ENCODE assay signal across 8 cellular contexts in genomic region chr22:37639070-37639760, GRCh38. TPM values are rescaled to one million over a fixed set of nuclear protein-coding genes. Genes with fewer than 3 reads are reported as not detected.
DNase-seq lines count a peak whose midpoint lies in the region; ATAC-seq and TF ChIP-seq lines count a peak whose summit lies in the region.

Gene SH3BP1, plus strand, starts transcription at chr22:37639669. Its CDS starts 119 bp downstream, at chr22:37639788.

- no peaks in the 10 kb centered on the region for H3K27me3 Mint-ChIP-seq in activated T-cell treated with anti-CD3 and anti-CD28 coated beads, Interleukin-2, amount 50 U/mL, for 72 hours (ENCODE audit: low read depth)

- no peaks in the 10 kb centered on the region for H3K9me3 ChIP-seq in ovary

- DNase-seq in NCI-H1105 treated with DMSO at 0.1 percent for 48 hours (lab: John Stamatoyannopoulos, UW) (peak; percentile 18), NCI-H1105 (lab: John Stamatoyannopoulos, UW) (no peak), NCI-H69 (lab: John Stamatoyannopoulos, UW) (peak; percentile 85), foreskin keratinocyte (no peak), ovary (peak in 4 of 5 donors; percentile 60 to 81 (median 68)), cerebellum (ENCODE audit: low spot score) (no peak)
- DNase-seq in activated T-cell treated with anti-CD3 and anti-CD28 coated beads, Interleukin-2, amount 50 U/mL, for 72 hours, result peak; percentile 75 to 77

- H3K4me1 ChIP-seq in foreskin keratinocyte, result peaks cover 5% of the 10 kb centered on the region
- peaks cover 9% of the 10 kb centered on the region for H3K4me1 ChIP-seq in ovary (ENCODE audit: insufficient read depth)

- H3K4me1 Mint-ChIP-seq in activated T-cell treated with anti-CD3 and anti-CD28 coated beads, Interleukin-2, amount 50 U/mL, for 72 hours (ENCODE audit: low read depth), result peaks cover 60% of the 10 kb centered on the region

- H3K27me3 ChIP-seq in foreskin keratinocyte (no peaks in the 10 kb centered on the region), ovary (no peaks in the 10 kb centered on the region)

- H3K36me3 ChIP-seq in ovary, result no peaks in the 10 kb centered on the region

- intact Hi-C loops in ovary (cut with DNase I), result no loop called here

- peak within 1 kb of the TSS; percentile 47 for H3K4me3 ChIP-seq in ovary

- H3K27ac ChIP-seq in foreskin keratinocyte, result no peak within 1 kb of the TSS
- peak within 1 kb of the TSS; percentile 59 to 75 for H3K27ac ChIP-seq in ovary

- no peak for TF ChIP-seq POLR2A in ovary (IDR thresholded peaks at IDR 0.05)

- H3K36me3 Mint-ChIP-seq in activated T-cell treated with anti-CD3 and anti-CD28 coated beads, Interleukin-2, amount 50 U/mL, for 72 hours (ENCODE audit: insufficient read depth in 2 of 2), result peaks cover 5 to 10% of the 10 kb centered on the region in 2 donors

- 6 to 26% (median 9%) methylated on average over 14 to 57 of the region's 57 CpGs for WGBS in ovary, 3 donors

- no peak for TF ChIP-seq EP300 in ovary (IDR thresholded peaks at IDR 0.05)

- peak within 1 kb of the TSS; percentile 87 to 95 for H3K4me3 Mint-ChIP-seq in activated T-cell treated with anti-CD3 and anti-CD28 coated beads, Interleukin-2, amount 50 U/mL, for 72 hours

- ATAC-seq in activated T-cell treated with anti-CD3 and anti-CD28 coated beads, Interleukin-2, amount 50 U/mL, for 72 hours (replicated peaks in 1 of 2), result peak; percentile 56 to 63
- ATAC-seq in foreskin keratinocyte (peak; percentile 8), GM19324 (IDR thresholded peaks at IDR 0.05; ENCODE audit: low FRiP score, unreplicated experiment) (no peak)

- no peaks in the 10 kb centered on the region for H3K9me3 Mint-ChIP-seq in activated T-cell treated with anti-CD3 and anti-CD28 coated beads, Interleukin-2, amount 50 U/mL, for 72 hours

- H3K27ac Mint-ChIP-seq in activated T-cell treated with anti-CD3 and anti-CD28 coated beads, Interleukin-2, amount 50 U/mL, for 72 hours, result peak within 1 kb of the TSS; percentile 94

- no peak for TF ChIP-seq CTCF in foreskin keratinocyte (conservative IDR thresholded peaks at IDR 0.05)
- TF ChIP-seq CTCF in ovary (IDR thresholded peaks at IDR 0.05), result no peak

RNA-seq across cellular contexts. Expression of gene SH3BP1, which starts in this region (rescaled TPM):
- 100 to 1,000 TPM in 1 of 2 donors, 10 to 100 TPM in 1; 99.0 to 103 TPM for total RNA-seq in activated T-cell treated with anti-CD3 and anti-CD28 coated beads, Interleukin-2, amount 50 U/mL, for 72 hours
- total RNA-seq in foreskin keratinocyte (48.6 and 51.5 TPM in 2 replicates), ovary (10 to 100 TPM in 4 of 7 donors, 1 to 10 TPM in 3; 2.0 to 13.3 (median 10.9) TPM), cerebellum (1.4 TPM)
- polyA plus RNA-seq in foreskin keratinocyte (61.9 and 71.5 TPM in 2 replicates), ovary (1 to 10 TPM; 4.5 to 5.5 TPM)

Comparison
In these comparisons a context has a peak if more than half of its experiments do, and no peak if none do; other contexts are left out.
1. DNase-seq: peak in NCI-H1105 treated with DMSO at 0.1 percent for 48 hours (single experiment), NCI-H69 (single experiment), activated T-cell treated with anti-CD3 and anti-CD28 coated beads, Interleukin-2, amount 50 U/mL, for 72 hours (2 of 2) and ovary (4 of 5); none in NCI-H1105 (single experiment), foreskin keratinocyte (0 of 2) and cerebellum (single experiment).